Comparison of ENCODE assay signal across 1 cellular context in the genomic region with DNA sequence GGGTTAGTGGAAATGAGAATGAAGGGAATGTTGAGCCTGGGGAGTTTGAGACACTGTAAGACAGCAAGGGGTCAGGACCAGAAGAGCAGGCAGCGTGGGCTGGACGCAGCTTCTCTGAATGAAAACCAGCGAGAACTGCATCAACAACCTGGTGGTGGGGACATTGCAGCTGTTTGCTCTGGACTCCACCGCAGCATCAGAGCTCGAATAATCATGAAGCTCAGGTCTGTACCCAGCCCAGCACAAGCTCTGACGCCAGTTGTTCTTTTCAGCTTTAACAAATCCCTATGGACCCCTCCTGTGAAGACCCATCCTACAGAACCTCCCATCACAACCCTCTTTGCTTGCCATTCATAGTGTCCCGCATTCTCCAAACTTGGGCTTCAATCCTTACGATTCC.
A peak's percentile ranks its signal among the peaks of the same experiment; 100 is the strongest.
TF ChIP-seq lines count a peak whose summit lies in the region.

No MANE protein-coding gene starts in this region.

TF ChIP-seq in GM23338, 12 proteins besides CTCF, POLR2A, EP300 and RAD21 (continued from another document):
- TF ChIP-seq, protein P1, sequence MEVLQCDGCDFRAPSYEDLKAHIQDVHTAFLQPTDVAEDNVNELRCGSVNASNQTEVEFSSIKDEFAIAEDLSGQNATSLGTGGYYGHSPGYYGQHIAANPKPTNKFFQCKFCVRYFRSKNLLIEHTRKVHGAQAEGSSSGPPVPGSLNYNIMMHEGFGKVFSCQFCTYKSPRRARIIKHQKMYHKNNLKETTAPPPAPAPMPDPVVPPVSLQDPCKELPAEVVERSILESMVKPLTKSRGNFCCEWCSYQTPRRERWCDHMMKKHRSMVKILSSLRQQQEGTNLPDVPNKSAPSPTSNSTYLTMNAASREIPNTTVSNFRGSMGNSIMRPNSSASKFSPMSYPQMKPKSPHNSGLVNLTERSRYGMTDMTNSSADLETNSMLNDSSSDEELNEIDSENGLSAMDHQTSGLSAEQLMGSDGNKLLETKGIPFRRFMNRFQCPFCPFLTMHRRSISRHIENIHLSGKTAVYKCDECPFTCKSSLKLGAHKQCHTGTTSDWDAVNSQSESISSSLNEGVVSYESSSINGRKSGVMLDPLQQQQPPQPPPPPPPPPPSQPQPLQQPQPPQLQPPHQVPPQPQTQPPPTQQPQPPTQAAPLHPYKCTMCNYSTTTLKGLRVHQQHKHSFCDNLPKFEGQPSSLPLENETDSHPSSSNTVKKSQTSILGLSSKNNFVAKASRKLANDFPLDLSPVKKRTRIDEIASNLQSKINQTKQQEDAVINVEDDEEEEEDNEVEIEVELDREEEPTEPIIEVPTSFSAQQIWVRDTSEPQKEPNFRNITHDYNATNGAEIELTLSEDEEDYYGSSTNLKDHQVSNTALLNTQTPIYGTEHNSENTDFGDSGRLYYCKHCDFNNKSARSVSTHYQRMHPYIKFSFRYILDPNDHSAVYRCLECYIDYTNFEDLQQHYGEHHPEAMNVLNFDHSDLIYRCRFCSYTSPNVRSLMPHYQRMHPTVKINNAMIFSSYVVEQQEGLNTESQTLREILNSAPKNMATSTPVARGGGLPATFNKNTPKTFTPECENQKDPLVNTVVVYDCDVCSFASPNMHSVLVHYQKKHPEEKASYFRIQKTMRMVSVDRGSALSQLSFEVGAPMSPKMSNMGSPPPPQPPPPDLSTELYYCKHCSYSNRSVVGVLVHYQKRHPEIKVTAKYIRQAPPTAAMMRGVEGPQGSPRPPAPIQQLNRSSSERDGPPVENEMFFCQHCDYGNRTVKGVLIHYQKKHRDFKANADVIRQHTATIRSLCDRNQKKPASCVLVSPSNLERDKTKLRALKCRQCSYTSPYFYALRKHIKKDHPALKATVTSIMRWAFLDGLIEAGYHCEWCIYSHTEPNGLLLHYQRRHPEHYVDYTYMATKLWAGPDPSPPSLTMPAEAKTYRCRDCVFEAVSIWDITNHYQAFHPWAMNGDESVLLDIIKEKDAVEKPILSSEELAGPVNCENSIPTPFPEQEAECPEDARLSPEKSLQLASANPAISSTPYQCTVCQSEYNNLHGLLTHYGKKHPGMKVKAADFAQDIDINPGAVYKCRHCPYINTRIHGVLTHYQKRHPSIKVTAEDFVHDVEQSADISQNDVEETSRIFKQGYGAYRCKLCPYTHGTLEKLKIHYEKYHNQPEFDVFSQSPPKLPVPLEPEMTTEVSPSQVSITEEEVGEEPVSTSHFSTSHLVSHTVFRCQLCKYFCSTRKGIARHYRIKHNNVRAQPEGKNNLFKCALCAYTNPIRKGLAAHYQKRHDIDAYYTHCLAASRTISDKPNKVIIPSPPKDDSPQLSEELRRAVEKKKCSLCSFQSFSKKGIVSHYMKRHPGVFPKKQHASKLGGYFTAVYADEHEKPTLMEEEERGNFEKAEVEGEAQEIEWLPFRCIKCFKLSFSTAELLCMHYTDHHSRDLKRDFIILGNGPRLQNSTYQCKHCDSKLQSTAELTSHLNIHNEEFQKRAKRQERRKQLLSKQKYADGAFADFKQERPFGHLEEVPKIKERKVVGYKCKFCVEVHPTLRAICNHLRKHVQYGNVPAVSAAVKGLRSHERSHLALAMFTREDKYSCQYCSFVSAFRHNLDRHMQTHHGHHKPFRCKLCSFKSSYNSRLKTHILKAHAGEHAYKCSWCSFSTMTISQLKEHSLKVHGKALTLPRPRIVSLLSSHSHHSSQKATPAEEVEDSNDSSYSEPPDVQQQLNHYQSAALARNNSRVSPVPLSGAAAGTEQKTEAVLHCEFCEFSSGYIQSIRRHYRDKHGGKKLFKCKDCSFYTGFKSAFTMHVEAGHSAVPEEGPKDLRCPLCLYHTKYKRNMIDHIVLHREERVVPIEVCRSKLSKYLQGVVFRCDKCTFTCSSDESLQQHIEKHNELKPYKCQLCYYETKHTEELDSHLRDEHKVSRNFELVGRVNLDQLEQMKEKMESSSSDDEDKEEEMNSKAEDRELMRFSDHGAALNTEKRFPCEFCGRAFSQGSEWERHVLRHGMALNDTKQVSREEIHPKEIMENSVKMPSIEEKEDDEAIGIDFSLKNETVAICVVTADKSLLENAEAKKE (CRISPR knock-in tag; IDR thresholded peaks at IDR 0.05), result 0 out of 2 replicates have a peak, but pooled peaks have one; percentile 2
TF ChIP-seq in GM23338: peak in this region for 1.
